ENCODE assay signal across 10 cellular contexts in the genomic region with DNA sequence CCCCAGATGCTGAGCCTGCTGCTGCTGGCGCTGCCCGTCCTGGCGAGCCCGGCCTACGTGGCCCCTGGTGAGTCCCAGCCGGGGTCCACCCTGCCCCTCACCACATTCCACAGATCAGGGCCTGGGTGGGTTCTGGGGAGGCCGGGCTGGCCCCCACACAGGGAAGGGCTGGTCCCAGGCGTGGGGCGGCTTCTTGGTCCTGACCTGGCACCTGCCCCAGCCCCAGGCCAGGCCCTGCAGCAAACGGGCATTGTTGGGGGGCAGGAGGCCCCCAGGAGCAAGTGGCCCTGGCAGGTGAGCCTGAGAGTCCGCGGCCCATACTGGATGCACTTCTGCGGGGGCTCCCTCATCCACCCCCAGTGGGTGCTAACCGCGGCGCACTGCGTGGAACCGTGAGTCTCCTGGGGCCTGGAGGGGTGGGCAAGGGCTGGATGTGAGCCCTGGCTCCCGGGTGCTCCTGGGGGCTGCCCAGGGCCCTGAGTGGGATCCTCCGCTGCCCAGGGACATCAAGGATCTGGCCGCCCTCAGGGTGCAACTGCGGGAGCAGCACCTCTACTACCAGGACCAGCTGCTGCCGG. TPM values are rescaled to one million over a fixed set of nuclear protein-coding genes. Genes with fewer than 3 reads are reported as not detected.
"Had no signal": no experiment of that assay in that cellular context is flagged by ENCODE, and none has a peak within 500 bp of the region (broad histone marks: within the 10 kb centered on the region; RNA-seq: fewer than 3 reads in every experiment).

No MANE protein-coding gene starts in this region.

RNA-seq across cellular contexts. Expression of a gene that starts 0.5 kb away (rescaled TPM):
- total RNA-seq: chondrocyte, dermis microvascular lymphatic vessel endothelial cell, endodermal cell, esophagus mucosa, glomerular endothelial cell, kidney epithelial cell, mammary epithelial cell, mononuclear cell had no signal
- polyA plus RNA-seq: keratinocyte, mammary epithelial cell had no signal

RNA-seq across cellular contexts. Expression of a gene that starts 15.9 kb away (rescaled TPM):
- total RNA-seq: chondrocyte, dermis microvascular lymphatic vessel endothelial cell, endodermal cell, glomerular endothelial cell, kidney epithelial cell, mammary epithelial cell, mononuclear cell had no signal
- polyA plus RNA-seq: keratinocyte, mammary epithelial cell had no signal

RNA-seq across cellular contexts. Expression of a gene that starts 26.4 kb away (rescaled TPM):
- total RNA-seq: chondrocyte, dermis microvascular lymphatic vessel endothelial cell, endodermal cell, glomerular endothelial cell, kidney epithelial cell, mammary epithelial cell, mononuclear cell had no signal
- polyA plus RNA-seq: keratinocyte, mammary epithelial cell had no signal

RNA-seq across cellular contexts. Expression of a gene that starts 31.3 kb away (rescaled TPM):
- total RNA-seq: chondrocyte, dermis microvascular lymphatic vessel endothelial cell, endodermal cell, glomerular endothelial cell, kidney epithelial cell, left ventricle myocardium superior, mammary epithelial cell, mononuclear cell had no signal
- polyA plus RNA-seq: keratinocyte, mammary epithelial cell had no signal
